2 cellular contexts compared by ENCODE assay signal in the genomic region with DNA sequence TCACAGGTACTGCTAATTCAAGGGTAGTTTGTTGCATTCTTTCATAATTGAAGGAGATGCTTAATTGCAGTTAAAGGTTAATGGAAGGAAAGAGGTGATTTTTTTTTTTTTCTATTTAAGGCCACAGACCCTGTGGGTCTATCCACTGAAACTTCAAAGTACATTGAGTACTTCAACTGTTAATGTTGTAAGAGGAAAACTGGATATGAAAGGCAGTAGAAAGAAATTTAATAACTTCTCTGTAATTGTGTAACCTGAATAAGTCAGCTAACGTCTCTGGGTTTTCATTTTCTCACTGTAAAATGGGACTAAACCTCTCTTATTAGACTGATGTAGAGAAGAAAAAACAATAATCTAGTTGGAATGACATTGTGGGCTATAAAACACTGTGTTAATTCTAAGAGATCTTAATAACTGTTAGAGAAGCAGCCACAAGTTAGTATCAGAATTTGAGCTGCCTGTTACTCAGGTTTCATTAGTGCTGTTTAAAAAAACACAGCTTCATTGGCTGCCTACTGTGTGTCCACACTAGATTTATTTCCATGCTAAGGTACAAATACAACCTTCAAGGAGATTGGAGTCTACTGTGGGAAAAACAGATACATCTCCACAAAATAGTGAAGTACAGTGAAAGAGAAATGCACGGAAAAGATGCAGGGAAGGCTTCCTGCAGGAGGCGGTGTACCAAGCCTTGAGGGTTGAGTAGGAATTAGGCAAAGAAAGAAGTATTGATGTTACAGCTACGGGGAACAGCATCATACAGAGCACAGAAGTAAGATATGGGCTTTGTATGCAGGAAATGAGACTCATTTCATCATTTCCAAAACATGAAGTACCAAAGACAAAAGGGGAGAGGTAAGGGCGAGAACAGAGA.
TF ChIP-seq lines count a peak whose summit lies in the region.

No MANE protein-coding gene starts in this region.

TF ChIP-seq in IMR-90, 13 proteins besides CTCF, POLR2A, EP300 and RAD21:
- TF ChIP-seq SMC3 (IDR thresholded peaks at IDR 0.05; ENCODE audit: low read depth, low read length) (no peak), NFE2L2 (IDR thresholded peaks at IDR 0.05; ENCODE audit: low read depth, low read length) (no peak), RFX5 (IDR thresholded peaks at IDR 0.05; ENCODE audit: low read depth, low read length) (no peak), MAFK (IDR thresholded peaks at IDR 0.05; ENCODE audit: low read depth, low read length) (no peak), BHLHE40 (IDR thresholded peaks at IDR 0.05; ENCODE audit: low read depth, low read length) (no peak)
- TF ChIP-seq, protein P1, sequence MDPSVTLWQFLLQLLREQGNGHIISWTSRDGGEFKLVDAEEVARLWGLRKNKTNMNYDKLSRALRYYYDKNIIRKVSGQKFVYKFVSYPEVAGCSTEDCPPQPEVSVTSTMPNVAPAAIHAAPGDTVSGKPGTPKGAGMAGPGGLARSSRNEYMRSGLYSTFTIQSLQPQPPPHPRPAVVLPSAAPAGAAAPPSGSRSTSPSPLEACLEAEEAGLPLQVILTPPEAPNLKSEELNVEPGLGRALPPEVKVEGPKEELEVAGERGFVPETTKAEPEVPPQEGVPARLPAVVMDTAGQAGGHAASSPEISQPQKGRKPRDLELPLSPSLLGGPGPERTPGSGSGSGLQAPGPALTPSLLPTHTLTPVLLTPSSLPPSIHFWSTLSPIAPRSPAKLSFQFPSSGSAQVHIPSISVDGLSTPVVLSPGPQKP (IDR thresholded peaks at IDR 0.05; ENCODE audit: borderline replicate concordance, low read depth, low read length): no peak

TF ChIP-seq in H1, 55 proteins besides CTCF, POLR2A, EP300 and RAD21:
- TF ChIP-seq, protein P2, sequence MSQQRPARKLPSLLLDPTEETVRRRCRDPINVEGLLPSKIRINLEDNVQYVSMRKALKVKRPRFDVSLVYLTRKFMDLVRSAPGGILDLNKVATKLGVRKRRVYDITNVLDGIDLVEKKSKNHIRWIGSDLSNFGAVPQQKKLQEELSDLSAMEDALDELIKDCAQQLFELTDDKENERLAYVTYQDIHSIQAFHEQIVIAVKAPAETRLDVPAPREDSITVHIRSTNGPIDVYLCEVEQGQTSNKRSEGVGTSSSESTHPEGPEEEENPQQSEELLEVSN (IDR thresholded peaks at IDR 0.05): no peak
- TF ChIP-seq BRCA1 (IDR thresholded peaks at IDR 0.05; ENCODE audit: low read depth, low read length) (no peak), JUND (IDR thresholded peaks at IDR 0.05; ENCODE audit: low read length) (no peak), KDM4A (IDR thresholded peaks at IDR 0.05; ENCODE audit: low read depth, low read length, severe bottlenecking) (no peak), CHD1 (IDR thresholded peaks at IDR 0.05; ENCODE audit: low read depth, low read length) (no peak), MAFK (IDR thresholded peaks at IDR 0.05; ENCODE audit: low read depth, low read length) (no peak), GABPA (IDR thresholded peaks at IDR 0.05; ENCODE audit: borderline replicate concordance, insufficient read depth, low read length) (no peak), ASH2L (IDR thresholded peaks at IDR 0.05; ENCODE audit: low read length) (no peak), CREB1 (IDR thresholded peaks at IDR 0.05) (no peak), TAF1 (IDR thresholded peaks at IDR 0.05; ENCODE audit: low read depth, low read length) (no peak), NANOG (IDR thresholded peaks at IDR 0.05; ENCODE audit: insufficient read depth, low read depth, low read length, poor library complexity, severe bottlenecking) (no peak), CBX8 (IDR thresholded peaks at IDR 0.05; ENCODE audit: borderline replicate concordance, low read depth, low read length) (no peak), CTBP2 (IDR thresholded peaks at IDR 0.05; ENCODE audit: borderline replicate concordance, insufficient read depth, insufficient read length, low read length) (no peak), SP2 (IDR thresholded peaks at IDR 0.05; ENCODE audit: low read length) (no peak), TBP (IDR thresholded peaks at IDR 0.05; ENCODE audit: low read depth, low read length) (no peak), SRF (IDR thresholded peaks at IDR 0.05; ENCODE audit: low read depth, low read length) (no peak), HDAC2 (IDR thresholded peaks at IDR 0.05; ENCODE audit: borderline replicate concordance in 1 of 2, low read depth in 2 of 2, low read length in 2 of 2) (no peak)
- TF ChIP-seq, protein P3, sequence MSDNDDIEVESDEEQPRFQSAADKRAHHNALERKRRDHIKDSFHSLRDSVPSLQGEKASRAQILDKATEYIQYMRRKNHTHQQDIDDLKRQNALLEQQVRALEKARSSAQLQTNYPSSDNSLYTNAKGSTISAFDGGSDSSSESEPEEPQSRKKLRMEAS (IDR thresholded peaks at IDR 0.05): no peak
- TF ChIP-seq, protein P4, sequence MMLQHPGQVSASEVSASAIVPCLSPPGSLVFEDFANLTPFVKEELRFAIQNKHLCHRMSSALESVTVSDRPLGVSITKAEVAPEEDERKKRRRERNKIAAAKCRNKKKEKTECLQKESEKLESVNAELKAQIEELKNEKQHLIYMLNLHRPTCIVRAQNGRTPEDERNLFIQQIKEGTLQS (IDR thresholded peaks at IDR 0.05; ENCODE audit: insufficient read depth, low read depth, low read length): no peak
- TF ChIP-seq, protein P5, sequence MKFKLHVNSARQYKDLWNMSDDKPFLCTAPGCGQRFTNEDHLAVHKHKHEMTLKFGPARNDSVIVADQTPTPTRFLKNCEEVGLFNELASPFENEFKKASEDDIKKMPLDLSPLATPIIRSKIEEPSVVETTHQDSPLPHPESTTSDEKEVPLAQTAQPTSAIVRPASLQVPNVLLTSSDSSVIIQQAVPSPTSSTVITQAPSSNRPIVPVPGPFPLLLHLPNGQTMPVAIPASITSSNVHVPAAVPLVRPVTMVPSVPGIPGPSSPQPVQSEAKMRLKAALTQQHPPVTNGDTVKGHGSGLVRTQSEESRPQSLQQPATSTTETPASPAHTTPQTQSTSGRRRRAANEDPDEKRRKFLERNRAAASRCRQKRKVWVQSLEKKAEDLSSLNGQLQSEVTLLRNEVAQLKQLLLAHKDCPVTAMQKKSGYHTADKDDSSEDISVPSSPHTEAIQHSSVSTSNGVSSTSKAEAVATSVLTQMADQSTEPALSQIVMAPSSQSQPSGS (IDR thresholded peaks at IDR 0.05; ENCODE audit: low read length): no peak
TF ChIP-seq in H1: peak in this region for 0.
